In genomic region chr2:144508162-144508765, GRCh38 we compare ENCODE assay signal across 8 cellular contexts. TPM values are rescaled to one million over a fixed set of nuclear protein-coding genes. Genes with fewer than 3 reads are reported as not detected.
DNase-seq lines count a peak whose midpoint lies in the region; ATAC-seq and TF ChIP-seq lines count a peak whose summit lies in the region.
"Had no signal": no experiment of that assay in that cellular context is flagged by ENCODE, and none has a peak within 500 bp of the region (broad histone marks: within the 10 kb centered on the region; RNA-seq: fewer than 3 reads in every experiment).

No MANE protein-coding gene starts in this region.

- TF ChIP-seq POLR2A in right lobe of liver (IDR thresholded peaks at IDR 0.05) (no peak), suprapubic skin (IDR thresholded peaks at IDR 0.05) (no peak)

- peaks cover 0 to 3% (median 0%) of the 10 kb centered on the region in 4 donors for H3K4me1 ChIP-seq in right lobe of liver
- peaks cover 50% of the 10 kb centered on the region for H3K4me1 ChIP-seq in suprapubic skin
- no peaks in the 10 kb centered on the region for H3K4me1 ChIP-seq in foreskin keratinocyte

- ATAC-seq in right lobe of liver: peak; percentile 25 to 51 (median 36)
- no peak for ATAC-seq in HG03354 (IDR thresholded peaks at IDR 0.05; ENCODE audit: poor library complexity, severe bottlenecking, unreplicated experiment)
- no peak for ATAC-seq in foreskin keratinocyte

- H3K4me3 ChIP-seq in right lobe of liver (no peak overlapping the region), suprapubic skin (peak overlapping the region; percentile 72)

- H3K27ac ChIP-seq in right lobe of liver: peak overlapping the region; percentile 8 to 62 (median 33)
- peak overlapping the region; percentile 98 for H3K27ac ChIP-seq in suprapubic skin
- H3K27ac ChIP-seq in foreskin keratinocyte: no peak overlapping the region

- H3K36me3 ChIP-seq in right lobe of liver (no peaks in the 10 kb centered on the region), suprapubic skin (no peaks in the 10 kb centered on the region)

- peaks cover 0 to 2% (median 0%) of the 10 kb centered on the region in 3 donors for H3K9me3 Mint-ChIP-seq in IgD-negative memory B cell

- peaks cover 3% of the 10 kb centered on the region for H3K27me3 Mint-ChIP-seq in IgD-negative memory B cell

- H3K4me1 Mint-ChIP-seq in IgD-negative memory B cell: peaks cover 64 to 80% (median 68%) of the 10 kb centered on the region in 3 donors

- WGBS in right lobe of liver (ENCODE audit: insufficient coverage, low coverage, low lambda C conversion rate, missing lambda C conversion rate): 37% methylated on average over 13 of the region's 15 CpGs
- WGBS in suprapubic skin: 51% methylated on average over 15 of the region's 15 CpGs

- H3K9me3 ChIP-seq in right lobe of liver (no peaks in the 10 kb centered on the region), suprapubic skin (no peaks in the 10 kb centered on the region)

- peak in 33 of 58 donors; percentile 25 to 87 (median 58) for DNase-seq in anterior cingulate cortex (lab: John Stamatoyannopoulos, UW)
- no peak for DNase-seq in right lobe of liver
- DNase-seq in suprapubic skin (ENCODE audit: low spot score in 2 of 2): no peak
- no peak for DNase-seq in foreskin keratinocyte
- no peak for DNase-seq in activated CD8-positive, alpha-beta memory T cell treated with anti-CD3 and anti-CD28 coated beads, Interleukin-2, amount 50 U/mL, for 48 hours
- DNase-seq: Kasumi-1 had no signal

- no peak for TF ChIP-seq CTCF in right lobe of liver (IDR thresholded peaks at IDR 0.05)
- no peak for TF ChIP-seq CTCF in suprapubic skin (IDR thresholded peaks at IDR 0.05)
- no peak for TF ChIP-seq CTCF in foreskin keratinocyte (conservative IDR thresholded peaks at IDR 0.05)

- H3K27me3 ChIP-seq in right lobe of liver: no peaks in the 10 kb centered on the region
- H3K27me3 ChIP-seq in suprapubic skin: peaks cover 28% of the 10 kb centered on the region
- H3K27me3 ChIP-seq in foreskin keratinocyte: peaks cover 100% of the 10 kb centered on the region

- H3K27ac Mint-ChIP-seq in IgD-negative memory B cell: peak overlapping the region; percentile 15 to 88 (median 80)

- peak overlapping the region in 3 of 4 donors; percentile 3 to 61 (median 49) for H3K4me3 Mint-ChIP-seq in IgD-negative memory B cell

- no peak for TF ChIP-seq EP300 in suprapubic skin (IDR thresholded peaks at IDR 0.05)

- no peaks in the 10 kb centered on the region for H3K36me3 Mint-ChIP-seq in IgD-negative memory B cell

- intact Hi-C loops in right lobe of liver (cut with DNase I): no loop called here

RNA-seq across cellular contexts. Expression of gene ZEB2, which starts 11.7 kb away (rescaled TPM):
- polyA plus RNA-seq in IgD-negative memory B cell (51.5 TPM), foreskin keratinocyte (0.08 TPM in 2 replicates)
- total RNA-seq in right lobe of liver (10 to 100 TPM; 13.5 to 35.9 (median 21.7) TPM), suprapubic skin (10 to 100 TPM; 16.3 to 43.7 (median 34.5) TPM), foreskin keratinocyte (0.03 and 0.11 TPM in 2 replicates)

Comparison
In these comparisons a context has a peak if more than half of its experiments do, and no peak if none do; other contexts are left out.
1. DNase-seq: peak in anterior cingulate cortex (33 of 58); none in right lobe of liver (0 of 3), suprapubic skin (0 of 2), foreskin keratinocyte (0 of 2) and activated CD8-positive, alpha-beta memory T cell treated with anti-CD3 and anti-CD28 coated beads, Interleukin-2, amount 50 U/mL, for 48 hours (single experiment).
2. ATAC-seq: peak in right lobe of liver (4 of 4); none in HG03354 (single experiment) and foreskin keratinocyte (single experiment).
3. RNA of gene ZEB2, which starts 11.7 kb away (total RNA-seq): 16.3 to 43.7 TPM in suprapubic skin and 13.5 to 35.9 TPM in right lobe of liver; 0.03 to 0.11 TPM in foreskin keratinocyte; every median in the first group is over 10 times any median in the second.